ENCODE assay signal across 8 cellular contexts in the genomic region with DNA sequence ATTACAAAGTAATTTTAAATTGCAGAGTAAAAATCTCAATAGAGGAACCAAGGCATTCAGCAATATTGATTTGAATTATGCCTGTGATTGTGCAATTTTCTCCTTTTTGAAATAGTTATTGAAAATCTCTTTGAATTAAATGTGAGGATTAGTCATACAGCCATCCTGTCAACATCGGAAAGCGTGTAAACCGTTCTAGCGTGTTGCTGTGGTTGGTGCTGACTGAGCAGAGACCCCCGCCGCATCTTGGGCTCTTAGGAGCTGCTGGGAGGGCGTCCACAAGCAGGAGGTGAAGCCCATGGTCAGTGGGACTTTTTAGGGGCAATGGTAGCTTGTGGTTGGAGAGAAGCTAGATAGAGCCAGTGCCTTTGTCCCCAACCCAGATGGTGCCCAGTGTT.
DNase-seq lines count a peak whose midpoint lies in the region; ATAC-seq and TF ChIP-seq lines count a peak whose summit lies in the region.
"Not testable (repeated sequence)": the region's sequence is repeated elsewhere in the genome, so short reads cannot be mapped to it uniquely, and the experiment has no call there.

No MANE protein-coding gene starts in this region.

- H3K4me1 Mint-ChIP-seq in activated CD4-positive, alpha-beta T cell treated with anti-CD3 and anti-CD28 coated beads for 36 hours; activated naive CD8-positive, alpha-beta T cell treated with anti-CD3 and anti-CD28 coated beads, Interleukin-2, amount 50 U/mL, for 24 hours; mesothelial cell of epicardium: not testable (repeated sequence)

- not testable (repeated sequence) for H3K36me3 Mint-ChIP-seq in activated CD4-positive, alpha-beta T cell treated with anti-CD3 and anti-CD28 coated beads for 36 hours (ENCODE audit: low read depth); activated naive CD8-positive, alpha-beta T cell treated with anti-CD3 and anti-CD28 coated beads, Interleukin-2, amount 50 U/mL, for 24 hours (ENCODE audit: low read depth); mesothelial cell of epicardium

- H3K36me3 ChIP-seq in A673 (ENCODE audit: insufficient read depth, low read length, poor library complexity, severe bottlenecking); DND-41 (ENCODE audit: insufficient read depth, low read length); OCI-LY1 (ENCODE audit: insufficient read depth, low read length): not testable (repeated sequence)

- not testable (repeated sequence) for H3K79me2 ChIP-seq in DND-41 (ENCODE audit: insufficient read depth, low read length); OCI-LY1 (ENCODE audit: insufficient read depth, low read length)

- TF ChIP-seq CTCF in A673 (conservative IDR thresholded peaks at IDR 0.05; ENCODE audit: low read depth, low read length); DND-41 (IDR thresholded peaks at IDR 0.05; ENCODE audit: borderline replicate concordance, extremely low read depth, low read length, poor library complexity, severe bottlenecking); OCI-LY1 (IDR thresholded peaks at IDR 0.05; ENCODE audit: low read length); epithelial cell of esophagus (IDR thresholded peaks at IDR 0.05; ENCODE audit: insufficient read depth, low read depth, low read length, missing control alignments); mesothelial cell of epicardium (IDR thresholded peaks at IDR 0.05; ENCODE audit: unreplicated experiment): not testable (repeated sequence)

- not testable (repeated sequence) for H3K9me3 Mint-ChIP-seq in activated CD4-positive, alpha-beta T cell treated with anti-CD3 and anti-CD28 coated beads for 36 hours (ENCODE audit: low read depth); activated naive CD8-positive, alpha-beta T cell treated with anti-CD3 and anti-CD28 coated beads, Interleukin-2, amount 50 U/mL, for 24 hours; mesothelial cell of epicardium

- H3K4me1 ChIP-seq in A673 (ENCODE audit: insufficient read depth, low read length, poor library complexity, severe bottlenecking); DND-41 (ENCODE audit: insufficient read depth, low read length); OCI-LY1 (ENCODE audit: insufficient read depth, low read length, severe bottlenecking): not testable (repeated sequence)

- not testable (repeated sequence) for H4K20me1 ChIP-seq in DND-41 (ENCODE audit: insufficient read depth, low read length); OCI-LY1 (ENCODE audit: insufficient read depth, low read length)

- H3K4me3 ChIP-seq in A673 (ENCODE audit: low read depth, low read length, poor library complexity, severe bottlenecking) (peak overlapping the region; percentile 62), OCI-LY1 (ENCODE audit: low read depth, low read length, poor library complexity, severe bottlenecking) (peak overlapping the region; percentile 75), epithelial cell of esophagus (ENCODE audit: low read length) (peak overlapping the region; percentile 37), skeletal muscle cell (ENCODE audit: low read depth, low read length) (peak overlapping the region; percentile 38)
- H3K4me3 ChIP-seq in DND-41 (ENCODE audit: low read depth in 1 of 2, low read length in 2 of 2): not testable (repeated sequence)

- not testable (repeated sequence) for H3K27me3 ChIP-seq in A673 (replicated peaks; ENCODE audit: insufficient read depth, low read depth, low read length, poor library complexity); DND-41 (ENCODE audit: insufficient read depth, low read length, poor library complexity); OCI-LY1 (ENCODE audit: insufficient read depth, low read length)

- intact Hi-C loops in A673 (cut with micrococcal nuclease; ENCODE audit: unreplicated experiment): not testable (repeated sequence)
- intact Hi-C loops in activated CD4-positive, alpha-beta T cell treated with anti-CD3 and anti-CD28 coated beads for 36 hours (cut with DNase I, micrococcal nuclease): loop anchor here (10.0 kb wide), 1 partner anchor 384 kb away; a partner anchor contains a TSS

- not testable (repeated sequence) for DNase-seq in A673 (ENCODE audit: low spot score); DND-41; activated CD4-positive, alpha-beta T cell treated with anti-CD3 and anti-CD28 coated beads for 36 hours; activated naive CD8-positive, alpha-beta T cell treated with anti-CD3 and anti-CD28 coated beads, Interleukin-2, amount 50 U/mL, for 24 hours; epithelial cell of esophagus (ENCODE audit: low read depth); mesothelial cell of epicardium (ENCODE audit: low spot score in 2 of 2, unreplicated experiment in 2 of 2); skeletal muscle cell (ENCODE audit: low read depth)

- POLR2A ChIA-PET in A673 (lab: Charles Lee; ENCODE audit: low non-redundant PET); activated CD4-positive, alpha-beta T cell treated with anti-CD3 and anti-CD28 coated beads for 36 hours (lab: Charles Lee): not testable (repeated sequence)

- not testable (repeated sequence) for BruUV-seq in A673 (replicated peaks; lab: Mats Ljungman, UMichigan)

- H2AFZ ChIP-seq in DND-41 (ENCODE audit: low read depth, low read length); OCI-LY1 (ENCODE audit: low read length): not testable (repeated sequence)

- H3K27me3 Mint-ChIP-seq in activated CD4-positive, alpha-beta T cell treated with anti-CD3 and anti-CD28 coated beads for 36 hours; activated naive CD8-positive, alpha-beta T cell treated with anti-CD3 and anti-CD28 coated beads, Interleukin-2, amount 50 U/mL, for 24 hours; mesothelial cell of epicardium (ENCODE audit: low read depth): not testable (repeated sequence)

- not testable (repeated sequence) for H3K27ac ChIP-seq in A673 (ENCODE audit: low read depth, low read length, poor library complexity, severe bottlenecking); DND-41 (ENCODE audit: low read length); OCI-LY1 (ENCODE audit: low read depth, low read length, poor library complexity, severe bottlenecking)

- not testable (repeated sequence) for H3K9me2 ChIP-seq in OCI-LY1 (ENCODE audit: low read depth, low read length)

- not testable (repeated sequence) for H3K27ac Mint-ChIP-seq in activated CD4-positive, alpha-beta T cell treated with anti-CD3 and anti-CD28 coated beads for 36 hours; activated naive CD8-positive, alpha-beta T cell treated with anti-CD3 and anti-CD28 coated beads, Interleukin-2, amount 50 U/mL, for 24 hours; mesothelial cell of epicardium

- H3K4me2 ChIP-seq in DND-41 (ENCODE audit: insufficient read depth, low read length) (peak overlapping the region; percentile 48; the same call in 1 of the 2 replicates), OCI-LY1 (ENCODE audit: low read length) (peak overlapping the region; percentile 90)

- H3F3A ChIP-seq in OCI-LY1 (ENCODE audit: insufficient read depth, low read length): not testable (repeated sequence)

- H3K9ac ChIP-seq in DND-41 (ENCODE audit: low read depth, low read length); OCI-LY1 (ENCODE audit: low read length): not testable (repeated sequence)

- CTCF ChIA-PET in A673 (lab: Charles Lee); activated CD4-positive, alpha-beta T cell treated with anti-CD3 and anti-CD28 coated beads for 36 hours (lab: Charles Lee): not testable (repeated sequence)

- not testable (repeated sequence) for H3K9me3 ChIP-seq in A673 (ENCODE audit: low read depth, low read length, poor library complexity, severe bottlenecking); DND-41 (ENCODE audit: insufficient read depth, low read length, severe bottlenecking); OCI-LY1 (ENCODE audit: low read length)

- ATAC-seq in DND-41 (ENCODE audit: insufficient read depth, low read depth): not testable (repeated sequence)
- peak; percentile 18 for ATAC-seq in activated CD4-positive, alpha-beta T cell treated with anti-CD3 and anti-CD28 coated beads for 36 hours
- peak; percentile 37 for ATAC-seq in activated naive CD8-positive, alpha-beta T cell treated with anti-CD3 and anti-CD28 coated beads, Interleukin-2, amount 50 U/mL, for 24 hours

- peak overlapping the region; percentile 68 for H3K4me3 Mint-ChIP-seq in activated CD4-positive, alpha-beta T cell treated with anti-CD3 and anti-CD28 coated beads for 36 hours
- peak overlapping the region; percentile 49 for H3K4me3 Mint-ChIP-seq in activated naive CD8-positive, alpha-beta T cell treated with anti-CD3 and anti-CD28 coated beads, Interleukin-2, amount 50 U/mL, for 24 hours
- peak overlapping the region; percentile 50 for H3K4me3 Mint-ChIP-seq in mesothelial cell of epicardium
